In the genomic region with DNA sequence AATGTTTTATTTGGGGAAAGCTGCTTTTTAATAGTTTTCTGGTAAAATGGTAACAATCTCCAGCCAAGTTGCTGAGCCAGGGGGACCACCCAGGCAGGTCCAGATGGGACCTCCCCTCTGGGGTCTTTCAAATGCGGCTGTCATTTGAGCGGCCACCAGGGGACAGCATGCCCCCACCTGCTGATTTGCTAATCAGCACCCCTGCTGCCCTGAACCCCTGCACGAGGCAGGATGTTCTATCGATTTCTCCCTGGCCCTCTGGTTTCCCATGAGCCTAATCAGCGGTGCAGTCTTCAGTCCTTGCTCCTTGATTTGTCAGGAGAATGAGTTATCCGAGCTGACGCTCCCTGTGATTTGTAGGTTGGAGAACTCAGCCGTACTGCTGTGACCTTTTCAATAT, we compare ENCODE assay signal across 14 cellular contexts.
DNase-seq lines count a peak whose midpoint lies in the region; ATAC-seq and TF ChIP-seq lines count a peak whose summit lies in the region.
"Had no signal": no experiment of that assay in that cellular context is flagged by ENCODE, and none has a peak within 500 bp of the region (broad histone marks: within the 10 kb centered on the region; RNA-seq: fewer than 3 reads in every experiment).

No MANE protein-coding gene starts in this region.

- H2AFZ ChIP-seq in OCI-LY1 (ENCODE audit: low read length), result no peak overlapping the region

- intact Hi-C loops in activated CD4-positive, alpha-beta T cell treated with anti-CD3 and anti-CD28 coated beads for 36 hours (cut with DNase I, micrococcal nuclease), result loop anchor here in 1 of 2 experiments (5.0 kb wide), 2 partner anchors 97 to 253 kb away; no protein-coding TSS in a partner anchor
- intact Hi-C loops in activated CD4-positive, alpha-beta T cell treated with anti-CD3 and anti-CD28 coated beads, Interleukin-2, amount 10 ng/mL, durations not matched to agents 24 days and 14 days (cut with micrococcal nuclease), result no loop called here

- POLR2A ChIA-PET in activated CD4-positive, alpha-beta T cell treated with anti-CD3 and anti-CD28 coated beads for 36 hours (lab: Charles Lee), result no interaction called here

- no peak overlapping the region for H3K9ac ChIP-seq in OCI-LY1 (ENCODE audit: low read length)

- no peak overlapping the region for H3K27ac ChIP-seq in OCI-LY1 (ENCODE audit: low read depth, low read length, poor library complexity, severe bottlenecking)
- H3K27ac ChIP-seq: esophagus muscularis mucosa, skin epidermis, stomach had no signal

- no peaks in the 10 kb centered on the region for H3K79me2 ChIP-seq in OCI-LY1 (ENCODE audit: insufficient read depth, low read length)

- H3K4me3 ChIP-seq in OCI-LY1 (ENCODE audit: low read depth, low read length, poor library complexity, severe bottlenecking), result no peak overlapping the region
- no peak overlapping the region for H3K4me3 ChIP-seq in epithelial cell of proximal tubule (ENCODE audit: low read depth, low read length)
- H3K4me3 ChIP-seq: esophagus muscularis mucosa, skin epidermis, stomach had no signal

- no peaks in the 10 kb centered on the region for H3K36me3 ChIP-seq in OCI-LY1 (ENCODE audit: insufficient read depth, low read length)
- H3K36me3 ChIP-seq: esophagus muscularis mucosa, stomach had no signal

- no peaks in the 10 kb centered on the region for H3K36me3 Mint-ChIP-seq in activated CD4-positive, alpha-beta T cell treated with anti-CD3 and anti-CD28 coated beads for 36 hours (ENCODE audit: low read depth)
- no peaks in the 10 kb centered on the region for H3K36me3 Mint-ChIP-seq in activated CD4-positive, alpha-beta T cell treated with anti-CD3 and anti-CD28 coated beads, Interleukin-2, amount 10 ng/mL, durations not matched to agents 24 days and 14 days (ENCODE audit: low read depth)
- H3K36me3 Mint-ChIP-seq: memory B cell had no signal

- H4K20me1 ChIP-seq in OCI-LY1 (ENCODE audit: insufficient read depth, low read length), result no peaks in the 10 kb centered on the region

- H3K27me3 ChIP-seq in OCI-LY1 (ENCODE audit: insufficient read depth, low read length), result 0 out of 2 replicates have a peak, but pooled peaks cover 2% of the 10 kb centered on the region

- H3K4me1 ChIP-seq in OCI-LY1 (ENCODE audit: insufficient read depth, low read length, severe bottlenecking), result no peaks in the 10 kb centered on the region
- H3K4me1 ChIP-seq: esophagus muscularis mucosa, stomach had no signal

- no peaks in the 10 kb centered on the region for H3K9me2 ChIP-seq in OCI-LY1 (ENCODE audit: low read depth, low read length)

- no peaks in the 10 kb centered on the region for H3K4me1 Mint-ChIP-seq in activated CD4-positive, alpha-beta T cell treated with anti-CD3 and anti-CD28 coated beads for 36 hours
- no peaks in the 10 kb centered on the region for H3K4me1 Mint-ChIP-seq in activated CD4-positive, alpha-beta T cell treated with anti-CD3 and anti-CD28 coated beads, Interleukin-2, amount 10 ng/mL, durations not matched to agents 24 days and 14 days

- ATAC-seq in activated CD4-positive, alpha-beta T cell treated with anti-CD3 and anti-CD28 coated beads for 36 hours, result no peak

- H3K4me3 Mint-ChIP-seq in activated CD4-positive, alpha-beta T cell treated with anti-CD3 and anti-CD28 coated beads for 36 hours, result no peak overlapping the region
- no peak overlapping the region for H3K4me3 Mint-ChIP-seq in activated CD4-positive, alpha-beta T cell treated with anti-CD3 and anti-CD28 coated beads, Interleukin-2, amount 10 ng/mL, durations not matched to agents 24 days and 14 days
- H3K4me3 Mint-ChIP-seq: memory B cell had no signal

- H3K9me3 ChIP-seq in OCI-LY1 (ENCODE audit: low read length), result no peaks in the 10 kb centered on the region
- H3K9me3 ChIP-seq: esophagus muscularis mucosa, stomach had no signal

- peak; percentile 36 for DNase-seq in activated CD4-positive, alpha-beta T cell treated with anti-CD3 and anti-CD28 coated beads for 36 hours
- DNase-seq in activated CD4-positive, alpha-beta T cell treated with anti-CD3 and anti-CD28 coated beads, Interleukin-2, amount 10 ng/mL, durations not matched to agents 24 days and 14 days, result no peak
- no peak for DNase-seq in epithelial cell of proximal tubule (ENCODE audit: low read depth)
- DNase-seq in stimulated activated CD8-positive, alpha-beta memory T cell treated with anti-CD3 and anti-CD28 coated beads, Interleukin-2, amount 100 ng/mL, for 48 hours (ENCODE audit: low read depth in 2 of 2), result peak; percentile 12 to 13
- DNase-seq in nucleus accumbens (lab: John Stamatoyannopoulos, UW), result no peak
- DNase-seq in central memory CD4-positive, alpha-beta T cell, result no peak
- no peak for DNase-seq in H4 (ENCODE audit: low spot score)
- DNase-seq: amniotic stem cell, NCI-H1417, stomach had no signal

- H3K9me3 Mint-ChIP-seq in activated CD4-positive, alpha-beta T cell treated with anti-CD3 and anti-CD28 coated beads for 36 hours (ENCODE audit: low read depth), result no peaks in the 10 kb centered on the region
- no peaks in the 10 kb centered on the region for H3K9me3 Mint-ChIP-seq in activated CD4-positive, alpha-beta T cell treated with anti-CD3 and anti-CD28 coated beads, Interleukin-2, amount 10 ng/mL, durations not matched to agents 24 days and 14 days
- H3K9me3 Mint-ChIP-seq: memory B cell had no signal

- no peak overlapping the region for H3K4me2 ChIP-seq in OCI-LY1 (ENCODE audit: low read length)

- no peaks in the 10 kb centered on the region for H3F3A ChIP-seq in OCI-LY1 (ENCODE audit: insufficient read depth, low read length)

- no peaks in the 10 kb centered on the region for H3K27me3 Mint-ChIP-seq in activated CD4-positive, alpha-beta T cell treated with anti-CD3 and anti-CD28 coated beads for 36 hours
- peaks cover 9% of the 10 kb centered on the region for H3K27me3 Mint-ChIP-seq in activated CD4-positive, alpha-beta T cell treated with anti-CD3 and anti-CD28 coated beads, Interleukin-2, amount 10 ng/mL, durations not matched to agents 24 days and 14 days

- CTCF ChIA-PET in activated CD4-positive, alpha-beta T cell treated with anti-CD3 and anti-CD28 coated beads for 36 hours (lab: Charles Lee), result no interaction called here

- H3K27ac Mint-ChIP-seq in activated CD4-positive, alpha-beta T cell treated with anti-CD3 and anti-CD28 coated beads for 36 hours, result no peak overlapping the region
- no peak overlapping the region for H3K27ac Mint-ChIP-seq in activated CD4-positive, alpha-beta T cell treated with anti-CD3 and anti-CD28 coated beads, Interleukin-2, amount 10 ng/mL, durations not matched to agents 24 days and 14 days
- H3K27ac Mint-ChIP-seq: memory B cell had no signal

- TF ChIP-seq CTCF in OCI-LY1 (IDR thresholded peaks at IDR 0.05; ENCODE audit: low read length) (peak; percentile 19; the same call in 1 of the 2 replicates), epithelial cell of proximal tubule (conservative IDR thresholded peaks at IDR 0.05; ENCODE audit: low read depth, low read length) (peak; percentile 37)

Comparison
In these comparisons a context has a peak if more than half of its experiments do, and no peak if none do; other contexts are left out.
1. DNase-seq: peak in activated CD4-positive, alpha-beta T cell treated with anti-CD3 and anti-CD28 coated beads for 36 hours (single experiment) and stimulated activated CD8-positive, alpha-beta memory T cell treated with anti-CD3 and anti-CD28 coated beads, Interleukin-2, amount 100 ng/mL, for 48 hours (2 of 2); none in activated CD4-positive, alpha-beta T cell treated with anti-CD3 and anti-CD28 coated beads, Interleukin-2, amount 10 ng/mL, durations not matched to agents 24 days and 14 days (single experiment), epithelial cell of proximal tubule (single experiment), nucleus accumbens (0 of 56), central memory CD4-positive, alpha-beta T cell (single experiment) and H4 (single experiment).